In genomic region chr7:33893377-33893776, GRCh38 we compare ENCODE assay signal across 30 cellular contexts. TPM values are rescaled to one million over a fixed set of nuclear protein-coding genes. Genes with fewer than 3 reads are reported as not detected.
DNase-seq lines count a peak whose midpoint lies in the region; ATAC-seq and TF ChIP-seq lines count a peak whose summit lies in the region.
"Had no signal": no experiment of that assay in that cellular context is flagged by ENCODE, and none has a peak within 500 bp of the region (broad histone marks: within the 10 kb centered on the region; RNA-seq: fewer than 3 reads in every experiment).

No MANE protein-coding gene starts in this region.

- no peaks in the 10 kb centered on the region for H4K20me1 ChIP-seq in HCT116 (ENCODE audit: insufficient read depth)

- no peak overlapping the region for H2AFZ ChIP-seq in HCT116 (ENCODE audit: low read depth, low read length, poor library complexity, severe bottlenecking)
- H2AFZ ChIP-seq: neural progenitor cell, parathyroid adenoma had no signal

- no peak overlapping the region for H3K9ac ChIP-seq in HCT116 (ENCODE audit: low read length)
- H3K9ac ChIP-seq: neural progenitor cell, parathyroid adenoma had no signal

- TF ChIP-seq CTCF in Calu3 (IDR thresholded peaks at IDR 0.05; ENCODE audit: unreplicated experiment) = no peak
- no peak for TF ChIP-seq CTCF in HCT116 (IDR thresholded peaks at IDR 0.05 in 2 of 3, conservative IDR thresholded peaks at IDR 0.05 in 1 of 3; ENCODE audit: borderline replicate concordance in 1 of 3, insufficient read depth in 1 of 3, low read depth in 2 of 3, low read length in 2 of 3)
- TF ChIP-seq CTCF in mucosa of descending colon (IDR thresholded peaks at IDR 0.05) = no peak

- TF ChIP-seq RAD21 in HCT116 (IDR thresholded peaks at IDR 0.05; ENCODE audit: low read depth) = no peak

- H3K79me2 ChIP-seq in HCT116 (ENCODE audit: insufficient read depth, low read length) = no peaks in the 10 kb centered on the region
- H3K79me2 ChIP-seq: parathyroid adenoma had no signal

- no peak overlapping the region for H3K4me2 ChIP-seq in HCT116 (ENCODE audit: low read length)
- H3K4me2 ChIP-seq: neural progenitor cell had no signal

- H3K36me3 ChIP-seq in HCT116 (ENCODE audit: control insufficient read depth in 1 of 2, insufficient read depth in 2 of 2, low read length in 2 of 2) = no peaks in the 10 kb centered on the region
- H3K36me3 ChIP-seq in mucosa of descending colon (ENCODE audit: low read depth) = no peaks in the 10 kb centered on the region
- H3K36me3 ChIP-seq: heart left ventricle, neural progenitor cell, right atrium auricular region, SJSA1, spleen had no signal

- no peak for TF ChIP-seq POLR2A in HCT116 (IDR thresholded peaks at IDR 0.05; ENCODE audit: borderline replicate concordance, extremely low read depth, insufficient read depth, insufficient read length)

- H3K4me1 Mint-ChIP-seq in Calu3 (ENCODE audit: low read depth, unreplicated experiment) = peaks cover 18% of the 10 kb centered on the region
- H3K4me1 Mint-ChIP-seq in activated naive CD8-positive, alpha-beta T cell treated with anti-CD3 and anti-CD28 coated beads, Interleukin-2, amount 50 U/mL, for 24 hours = peaks cover 3% of the 10 kb centered on the region

- H3K9me3 ChIP-seq in HCT116 (ENCODE audit: control insufficient read depth in 1 of 2, insufficient read depth in 1 of 2, low read depth in 1 of 2, low read length in 2 of 2) (no peaks in the 10 kb centered on the region), mucosa of descending colon (no peaks in the 10 kb centered on the region)
- H3K9me3 ChIP-seq: heart left ventricle, right atrium auricular region, SJSA1 had no signal

- H3K27ac ChIP-seq in HCT116 (ENCODE audit: low read depth, low read length) = no peak overlapping the region
- H3K27ac ChIP-seq: C4-2B, heart left ventricle, neural progenitor cell, parathyroid adenoma, right atrium auricular region, SJSA1, spleen had no signal

- H3K27me3 ChIP-seq in HCT116 (ENCODE audit: insufficient read depth, low read length) = no peaks in the 10 kb centered on the region
- H3K27me3 ChIP-seq: neural progenitor cell, right atrium auricular region, SJSA1 had no signal

- H3K9me2 ChIP-seq in HCT116 (ENCODE audit: insufficient read depth) = no peaks in the 10 kb centered on the region

- RAD21 ChIA-PET in HCT116 (lab: Charles Lee; ENCODE audit: low non-redundant PET in 1 of 2, low total read pairs in 2 of 2, uncharacterized antibody in 2 of 2, unreplicated experiment in 2 of 2) = no interaction called here

- H3K36me3 Mint-ChIP-seq in Calu3 (ENCODE audit: insufficient read depth, unreplicated experiment) = no peaks in the 10 kb centered on the region
- no peaks in the 10 kb centered on the region for H3K36me3 Mint-ChIP-seq in activated naive CD8-positive, alpha-beta T cell treated with anti-CD3 and anti-CD28 coated beads, Interleukin-2, amount 50 U/mL, for 24 hours (ENCODE audit: low read depth)
- H3K36me3 Mint-ChIP-seq: neural progenitor cell, T-cell, type B pancreatic cell had no signal

- POLR2A ChIA-PET in HCT116 (lab: Charles Lee) = no interaction called here

- ATAC-seq in HCT116 (no peak), mucosa of descending colon (peak; percentile 57)
- no peak for ATAC-seq in activated naive CD8-positive, alpha-beta T cell treated with anti-CD3 and anti-CD28 coated beads, Interleukin-2, amount 50 U/mL, for 24 hours
- ATAC-seq: heart left ventricle, Panc1, T-cell had no signal

- peaks cover 69% of the 10 kb centered on the region for H3K27me3 Mint-ChIP-seq in Calu3 (ENCODE audit: unreplicated experiment)
- peaks cover 23% of the 10 kb centered on the region for H3K27me3 Mint-ChIP-seq in activated naive CD8-positive, alpha-beta T cell treated with anti-CD3 and anti-CD28 coated beads, Interleukin-2, amount 50 U/mL, for 24 hours

- H3K4me1 ChIP-seq in HCT116 (ENCODE audit: control insufficient read depth in 1 of 2, insufficient read depth in 2 of 2, low read length in 2 of 2) = no peaks in the 10 kb centered on the region
- no peaks in the 10 kb centered on the region for H3K4me1 ChIP-seq in mucosa of descending colon (ENCODE audit: low read depth)
- H3K4me1 ChIP-seq: right atrium auricular region, SJSA1 had no signal

- CTCF ChIA-PET in Calu3 (lab: Charles Lee) (interaction anchor here (0.7 to 1.0 kb wide), 2 partner anchors 19 to 39 kb away, joined by 3 read pairs; no protein-coding TSS in a partner anchor), HCT116 (lab: Charles Lee) (interaction anchor here (3.4 kb wide), 1 partner anchor 39 kb away, joined by 14 read pairs; no protein-coding TSS in a partner anchor)

- BruUV-seq in Calu3 (replicated peaks; lab: Mats Ljungman, UMichigan) = no TSS peak
- no TSS peak for BruUV-seq in HCT116 (replicated peaks; lab: Mats Ljungman, UMichigan)

- DNase-seq in Calu3 (peak; percentile 47), HCT116 (ENCODE audit: low read depth, low spot score) (no peak), SW480 (ENCODE audit: low spot score) (peak; percentile 87), mucosa of descending colon (no peak), mucosa of gallbladder (ENCODE audit: low spot score) (no peak), HK-2 (ENCODE audit: unreplicated experiment) (no peak)
- DNase-seq in activated naive CD8-positive, alpha-beta T cell treated with anti-CD3 and anti-CD28 coated beads, Interleukin-2, amount 50 U/mL, for 24 hours = no peak
- DNase-seq: activated CD4-positive, alpha-beta memory T cell treated with anti-CD3 and anti-CD28 coated beads, Interleukin-2, amount 10 ng/mL, durations not matched to agents 7 days and 5 days; activated CD4-positive, CD25-positive, alpha-beta regulatory T cell treated with anti-CD3 and anti-CD28 coated beads, Interleukin-2, amount 50 U/mL, for 72 hours; activated CD8-positive, alpha-beta memory T cell treated with anti-CD3 and anti-CD28 coated beads, Interleukin-2, amount 50 U/mL, for 48 hours; activated naive CD4-positive, alpha-beta T cell treated with anti-CD3 and anti-CD28 coated beads, Interleukin-2, amount 50 U/mL, for 16 hours; amygdala; effector CD8-positive, alpha-beta T cell; H7; kidney; mammary epithelial cell; MM.1S; NCI-H1436 treated with DMSO at 0.1 percent for 48 hours; NCI-H524 treated with DMSO at 0.1 percent for 48 hours; spleen; stimulated activated CD4-positive, alpha-beta T cell treated with anti-CD3 and anti-CD28 coated beads, Interleukin-2, amount 100 ng/mL, for 48 hours; T-cell had no signal

- H3K9me3 Mint-ChIP-seq in Calu3 (ENCODE audit: low read depth, unreplicated experiment) = no peaks in the 10 kb centered on the region
- H3K9me3 Mint-ChIP-seq in activated naive CD8-positive, alpha-beta T cell treated with anti-CD3 and anti-CD28 coated beads, Interleukin-2, amount 50 U/mL, for 24 hours = no peaks in the 10 kb centered on the region
- H3K9me3 Mint-ChIP-seq: activated CD4-positive, alpha-beta memory T cell treated with anti-CD3 and anti-CD28 coated beads, Interleukin-2, amount 10 ng/mL, durations not matched to agents 7 days and 5 days; neural progenitor cell; T-cell; type B pancreatic cell had no signal

- no peak overlapping the region for H3K27ac Mint-ChIP-seq in Calu3 (ENCODE audit: unreplicated experiment)
- H3K27ac Mint-ChIP-seq in activated naive CD8-positive, alpha-beta T cell treated with anti-CD3 and anti-CD28 coated beads, Interleukin-2, amount 50 U/mL, for 24 hours = no peak overlapping the region
- H3K27ac Mint-ChIP-seq: activated CD4-positive, alpha-beta memory T cell treated with anti-CD3 and anti-CD28 coated beads, Interleukin-2, amount 10 ng/mL, durations not matched to agents 7 days and 5 days; neural progenitor cell; T-cell; type B pancreatic cell had no signal

- intact Hi-C loops in Calu3 (cut with micrococcal nuclease; ENCODE audit: unreplicated experiment) (loop anchor here (10.0 kb wide), 2 partner anchors 649 to 709 kb away; no protein-coding TSS in a partner anchor), HCT116 (cut with micrococcal nuclease) (no loop called here), mucosa of descending colon (cut with DNase I, micrococcal nuclease) (loop anchor here (10.0 kb wide), 1 partner anchor 139 kb away; no protein-coding TSS in a partner anchor)

- H3K4me3 Mint-ChIP-seq in Calu3 (ENCODE audit: low read depth, unreplicated experiment) = no peak overlapping the region
- no peak overlapping the region for H3K4me3 Mint-ChIP-seq in activated naive CD8-positive, alpha-beta T cell treated with anti-CD3 and anti-CD28 coated beads, Interleukin-2, amount 50 U/mL, for 24 hours
- H3K4me3 Mint-ChIP-seq: activated CD4-positive, alpha-beta memory T cell treated with anti-CD3 and anti-CD28 coated beads, Interleukin-2, amount 10 ng/mL, durations not matched to agents 7 days and 5 days; neural progenitor cell; T-cell; type B pancreatic cell had no signal

- H3K4me3 ChIP-seq in HCT116 (replicated peaks in 1 of 2; ENCODE audit: low read depth in 1 of 2, low read length in 2 of 2) (no peak overlapping the region), mucosa of descending colon (no peak overlapping the region)
- H3K4me3 ChIP-seq: heart left ventricle, neural progenitor cell, right atrium auricular region, SJSA1, spleen had no signal

TF ChIP-seq in HCT116, 20 proteins besides CTCF, POLR2A, EP300 and RAD21 (continues in another document):
- no peak for TF ChIP-seq ZFX (IDR thresholded peaks at IDR 0.05)
- TF ChIP-seq, protein P1, sequence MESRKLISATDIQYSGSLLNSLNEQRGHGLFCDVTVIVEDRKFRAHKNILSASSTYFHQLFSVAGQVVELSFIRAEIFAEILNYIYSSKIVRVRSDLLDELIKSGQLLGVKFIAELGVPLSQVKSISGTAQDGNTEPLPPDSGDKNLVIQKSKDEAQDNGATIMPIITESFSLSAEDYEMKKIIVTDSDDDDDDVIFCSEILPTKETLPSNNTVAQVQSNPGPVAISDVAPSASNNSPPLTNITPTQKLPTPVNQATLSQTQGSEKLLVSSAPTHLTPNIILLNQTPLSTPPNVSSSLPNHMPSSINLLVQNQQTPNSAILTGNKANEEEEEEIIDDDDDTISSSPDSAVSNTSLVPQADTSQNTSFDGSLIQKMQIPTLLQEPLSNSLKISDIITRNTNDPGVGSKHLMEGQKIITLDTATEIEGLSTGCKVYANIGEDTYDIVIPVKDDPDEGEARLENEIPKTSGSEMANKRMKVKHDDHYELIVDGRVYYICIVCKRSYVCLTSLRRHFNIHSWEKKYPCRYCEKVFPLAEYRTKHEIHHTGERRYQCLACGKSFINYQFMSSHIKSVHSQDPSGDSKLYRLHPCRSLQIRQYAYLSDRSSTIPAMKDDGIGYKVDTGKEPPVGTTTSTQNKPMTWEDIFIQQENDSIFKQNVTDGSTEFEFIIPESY (IDR thresholded peaks at IDR 0.05; ENCODE audit: extremely low read depth, insufficient replicate concordance, low read length) = no peak
- no peak for TF ChIP-seq JUND (IDR thresholded peaks at IDR 0.05)
- no peak for TF ChIP-seq CBX3 (IDR thresholded peaks at IDR 0.05; ENCODE audit: low read depth)
- TF ChIP-seq YY1 (IDR thresholded peaks at IDR 0.05; ENCODE audit: extremely low read depth, insufficient replicate concordance, low read depth, low read length) = no peak
- no peak for TF ChIP-seq EZH2phosphoT487 (IDR thresholded peaks at IDR 0.05; ENCODE audit: borderline replicate concordance)
- no peak for TF ChIP-seq ZNF274 (IDR thresholded peaks at IDR 0.05; ENCODE audit: low read depth, low read length)

RNA-seq across cellular contexts. Expression of gene BMPER, which starts 12.0 kb away (rescaled TPM):
- total RNA-seq in Calu3 (2022) = not detected in 2 replicates
- not detected for total RNA-seq in HCT116 (2021; ENCODE audit: unreplicated experiment)
- polyA plus RNA-seq in HCT116 (2012) = 0.03 TPM in 1 of 2 replicates, not detected in the other
- total RNA-seq in mucosa of descending colon = 1 to 10 TPM; 1.3 to 2.0 (median 1.4) TPM
- 5.0 TPM for total RNA-seq in mucosa of gallbladder
- total RNA-seq: activated CD4-positive, alpha-beta memory T cell treated with anti-CD3 and anti-CD28 coated beads, Interleukin-2, amount 10 ng/mL, durations not matched to agents 7 days and 5 days had no signal

Comparison
In these comparisons a context has a peak if more than half of its experiments do, and no peak if none do; other contexts are left out.
1. DNase-seq: peak in Calu3 (single experiment) and SW480 (single experiment); none in HCT116 (single experiment), mucosa of descending colon (0 of 3), activated naive CD8-positive, alpha-beta T cell treated with anti-CD3 and anti-CD28 coated beads, Interleukin-2, amount 50 U/mL, for 24 hours (single experiment), mucosa of gallbladder (single experiment) and HK-2 (single experiment).